ENCODE assay signal across 15 cellular contexts in genomic region chr5:179617930-179618329, GRCh38. TPM values are rescaled to one million over a fixed set of nuclear protein-coding genes. Genes with fewer than 3 reads are reported as not detected.
DNase-seq lines count a peak whose midpoint lies in the region; ATAC-seq, FAIRE-seq and TF ChIP-seq lines count a peak whose summit lies in the region.
"Had no signal": no experiment of that assay in that cellular context is flagged by ENCODE, and none has a peak within 500 bp of the region (broad histone marks: within the 10 kb centered on the region; RNA-seq: fewer than 3 reads in every experiment).

No MANE protein-coding gene starts in this region.

- TF ChIP-seq RAD21 in HepG2 (CRISPR knock-in tag; IDR thresholded peaks at IDR 0.05): no peak

- no peaks in the 10 kb centered on the region for H3K9me3 Mint-ChIP-seq in activated naive CD4-positive, alpha-beta T cell treated with anti-CD3 and anti-CD28 coated beads, Interleukin-2, amount 10 ng/mL, durations not matched to agents 7 days and 5 days
- H3K9me3 Mint-ChIP-seq in activated CD4-positive, alpha-beta memory T cell treated with anti-CD3 and anti-CD28 coated beads, Interleukin-2, amount 10 ng/mL, durations not matched to agents 7 days and 5 days: no peaks in the 10 kb centered on the region
- H3K9me3 Mint-ChIP-seq in type B pancreatic cell: no peaks in the 10 kb centered on the region

- no peak overlapping the region for H3K9ac ChIP-seq in HepG2 (ENCODE audit: insufficient read depth, low read depth, low read length)

- peaks cover 5% of the 10 kb centered on the region for H3K27me3 Mint-ChIP-seq in activated naive CD4-positive, alpha-beta T cell treated with anti-CD3 and anti-CD28 coated beads, Interleukin-2, amount 10 ng/mL, durations not matched to agents 7 days and 5 days
- no peaks in the 10 kb centered on the region for H3K27me3 Mint-ChIP-seq in activated CD4-positive, alpha-beta memory T cell treated with anti-CD3 and anti-CD28 coated beads, Interleukin-2, amount 10 ng/mL, durations not matched to agents 7 days and 5 days
- peaks cover 2% of the 10 kb centered on the region for H3K27me3 Mint-ChIP-seq in type B pancreatic cell

- H3K36me3 ChIP-seq in HepG2 (replicated peaks in 1 of 2; ENCODE audit: control insufficient read depth in 1 of 2, insufficient read depth in 2 of 2, low read length in 2 of 2) (peaks cover 25 to 82% of the 10 kb centered on the region in 2 experiments), transverse colon (peaks cover 0 to 80% (median 37%) of the 10 kb centered on the region in 4 donors)
- H3K36me3 ChIP-seq: uterus had no signal

- no peak overlapping the region for H2AFZ ChIP-seq in HepG2 (ENCODE audit: low read length)

- no peak for DNase-seq in activated naive CD4-positive, alpha-beta T cell treated with anti-CD3 and anti-CD28 coated beads, Interleukin-2, amount 10 ng/mL, durations not matched to agents 7 days and 5 days
- DNase-seq in activated naive CD4-positive, alpha-beta T cell treated with Interleukin-2 at 50 U/mL for 16 hours: no peak
- no peak for DNase-seq in activated CD4-positive, alpha-beta memory T cell treated with anti-CD3 and anti-CD28 coated beads, Interleukin-2, amount 10 ng/mL, durations not matched to agents 7 days and 5 days
- DNase-seq in HepG2 (ENCODE audit: low spot score): no peak
- no peak for DNase-seq in type B pancreatic cell (ENCODE audit: extremely low spot score, unreplicated experiment)
- DNase-seq in HT-29 (ENCODE audit: low spot score): no peak
- no peak for DNase-seq in transverse colon
- DNase-seq: NCI-H774, SHP77 treated with DMSO at 0.1 percent for 48 hours, spleen, uterus had no signal

- CTCF ChIA-PET in activated naive CD4-positive, alpha-beta T cell treated with anti-CD3 and anti-CD28 coated beads, Interleukin-2, amount 10 ng/mL, durations not matched to agents 7 days and 5 days (lab: Charles Lee): no interaction called here
- CTCF ChIA-PET in activated CD4-positive, alpha-beta memory T cell treated with anti-CD3 and anti-CD28 coated beads, Interleukin-2, amount 10 ng/mL, durations not matched to agents 7 days and 5 days (lab: Charles Lee): no interaction called here
- CTCF ChIA-PET in HepG2 (lab: Yijun Ruan, JAX; ENCODE audit: low intra/inter-chr PET ratio, low total read pairs): no interaction called here

- no TSS peak for BruUV-seq in HepG2 (replicated peaks; lab: Mats Ljungman, UMichigan)

- H3K4me1 ChIP-seq in HepG2 (ENCODE audit: insufficient read depth, low read length) (peaks cover 84% of the 10 kb centered on the region), transverse colon (peaks cover 18 to 66% (median 43%) of the 10 kb centered on the region in 4 donors)

- no peak for FAIRE-seq in HepG2 (lab: Jason Lieb, UNC)

- H3K4me2 ChIP-seq in HepG2 (ENCODE audit: low read depth, low read length): peak overlapping the region; percentile 30

- TF ChIP-seq POLR2A in HepG2 (IDR thresholded peaks at IDR 0.05; ENCODE audit: insufficient read depth in 1 of 2, low read depth in 2 of 2, low read length in 2 of 2) (peak; percentile 29 to 43; a peak in 1 of 4 replicates), transverse colon (IDR thresholded peaks at IDR 0.05) (no peak)

- TF ChIP-seq EP300 in HepG2 (IDR thresholded peaks at IDR 0.05; ENCODE audit: low read depth in 2 of 2, low read length in 2 of 2) (no peak), HepG2 (CRISPR knock-in tag; IDR thresholded peaks at IDR 0.05; ENCODE audit: borderline replicate concordance) (no peak), transverse colon (IDR thresholded peaks at IDR 0.05; ENCODE audit: low read depth) (no peak)

- peaks cover 73% of the 10 kb centered on the region for H3K79me2 ChIP-seq in HepG2 (ENCODE audit: insufficient read depth, low read length)

- peak overlapping the region; percentile 82 for H3K27ac Mint-ChIP-seq in activated naive CD4-positive, alpha-beta T cell treated with anti-CD3 and anti-CD28 coated beads, Interleukin-2, amount 10 ng/mL, durations not matched to agents 7 days and 5 days
- H3K27ac Mint-ChIP-seq in activated CD4-positive, alpha-beta memory T cell treated with anti-CD3 and anti-CD28 coated beads, Interleukin-2, amount 10 ng/mL, durations not matched to agents 7 days and 5 days: peak overlapping the region; percentile 5
- peak overlapping the region; percentile 71 for H3K27ac Mint-ChIP-seq in type B pancreatic cell

- peaks cover 96% of the 10 kb centered on the region for H4K20me1 ChIP-seq in HepG2 (ENCODE audit: insufficient read depth, low read length)

- intact Hi-C loops in HepG2 (cut with micrococcal nuclease; ENCODE audit: unreplicated experiment): no loop called here
- intact Hi-C loops in transverse colon (cut with DNase I; ENCODE audit: low total_unique reads): no loop called here

- TF ChIP-seq CTCF in HepG2 (CRISPR knock-in tag; IDR thresholded peaks at IDR 0.05): no peak
- no peak for TF ChIP-seq CTCF in type B pancreatic cell (conservative IDR thresholded peaks at IDR 0.05)
- no peak for TF ChIP-seq CTCF in transverse colon (IDR thresholded peaks at IDR 0.05)

- POLR2A ChIA-PET in activated CD4-positive, alpha-beta memory T cell treated with anti-CD3 and anti-CD28 coated beads, Interleukin-2, amount 10 ng/mL, durations not matched to agents 7 days and 5 days (lab: Charles Lee): interaction anchor here (0.7 to 13.4 kb wide), 6 partner anchors 12 to 113 kb away, joined by 3 to 378 read pairs (median 4); partner anchors contain the start of gene MAML1
- POLR2A ChIA-PET in HepG2 (lab: Yijun Ruan, JAX): interaction anchor here (1.1 kb wide), 1 partner anchor 10 kb away, joined by 3 read pairs; no protein-coding TSS in a partner anchor

- in situ Hi-C loops in HepG2 (cut with HindIII; ENCODE audit: extremely low pct_ligation_motif_present, low pct_unique_long_range_greater_than_20kb): no loop called here
- in situ Hi-C loops in transverse colon (cut with MboI; ENCODE audit: low pct_ligation_motif_present in 1 of 4, low pct_unique_long_range_greater_than_20kb in 1 of 4, low sequenced_read_pairs in 3 of 4): no loop called here

- peak overlapping the region; percentile 52 for H3K4me3 Mint-ChIP-seq in activated naive CD4-positive, alpha-beta T cell treated with anti-CD3 and anti-CD28 coated beads, Interleukin-2, amount 10 ng/mL, durations not matched to agents 7 days and 5 days
- peak overlapping the region; percentile 15 for H3K4me3 Mint-ChIP-seq in activated CD4-positive, alpha-beta memory T cell treated with anti-CD3 and anti-CD28 coated beads, Interleukin-2, amount 10 ng/mL, durations not matched to agents 7 days and 5 days
- peak overlapping the region; percentile 46 for H3K4me3 Mint-ChIP-seq in type B pancreatic cell

- peaks cover 82% of the 10 kb centered on the region for H3K36me3 Mint-ChIP-seq in activated naive CD4-positive, alpha-beta T cell treated with anti-CD3 and anti-CD28 coated beads, Interleukin-2, amount 10 ng/mL, durations not matched to agents 7 days and 5 days
- peaks cover 94% of the 10 kb centered on the region for H3K36me3 Mint-ChIP-seq in activated CD4-positive, alpha-beta memory T cell treated with anti-CD3 and anti-CD28 coated beads, Interleukin-2, amount 10 ng/mL, durations not matched to agents 7 days and 5 days (ENCODE audit: low read depth)
- H3K36me3 Mint-ChIP-seq in type B pancreatic cell: peaks cover 82% of the 10 kb centered on the region

- WGBS in HepG2 (ENCODE audit: low lambda C conversion rate): 90% methylated on average over 7 of the region's 7 CpGs
- WGBS in transverse colon (ENCODE audit: low coverage in 1 of 2), 2 donors: 79% methylated on average over 7 of the region's 7 CpGs; no CpG with 5 or more reads in 1 of the 2 donors

- no peak for ATAC-seq in HepG2
- no peak for ATAC-seq in HG03457 (IDR thresholded peaks at IDR 0.05; ENCODE audit: unreplicated experiment)
- ATAC-seq: gastroesophageal sphincter had no signal

- H3K27ac ChIP-seq in HepG2 (ENCODE audit: extremely low read length, insufficient read depth, low read length): no peak overlapping the region
- H3K27ac ChIP-seq in transverse colon: no peak overlapping the region
- H3K27ac ChIP-seq: dorsolateral prefrontal cortex, neutrophil, uterus had no signal

- no peak overlapping the region for H3K4me3 ChIP-seq in HepG2 (replicated peaks in 1 of 3; ENCODE audit: insufficient read depth in 1 of 3, low read depth in 2 of 3, low read length in 3 of 3)
- no peak overlapping the region for H3K4me3 ChIP-seq in transverse colon
- H3K4me3 ChIP-seq: uterus had no signal

- H3K9me3 ChIP-seq in HepG2 (ENCODE audit: low read length): no peaks in the 10 kb centered on the region
- H3K9me3 ChIP-seq in transverse colon: no peaks in the 10 kb centered on the region
- H3K9me3 ChIP-seq: gastroesophageal sphincter, neutrophil, spleen, uterus had no signal

- peaks cover 69% of the 10 kb centered on the region for H3K4me1 Mint-ChIP-seq in activated naive CD4-positive, alpha-beta T cell treated with anti-CD3 and anti-CD28 coated beads, Interleukin-2, amount 10 ng/mL, durations not matched to agents 7 days and 5 days
- H3K4me1 Mint-ChIP-seq in activated CD4-positive, alpha-beta memory T cell treated with anti-CD3 and anti-CD28 coated beads, Interleukin-2, amount 10 ng/mL, durations not matched to agents 7 days and 5 days: peaks cover 70% of the 10 kb centered on the region
- H3K4me1 Mint-ChIP-seq in type B pancreatic cell (ENCODE audit: unreplicated experiment): peaks cover 38% of the 10 kb centered on the region

- H3K27me3 ChIP-seq in HepG2 (ENCODE audit: control insufficient read depth in 1 of 2, insufficient read depth in 2 of 2, low read length in 2 of 2) (no peaks in the 10 kb centered on the region; a peak in 1 of 5 replicates), transverse colon (no peaks in the 10 kb centered on the region)
- H3K27me3 ChIP-seq: dorsolateral prefrontal cortex, gastroesophageal sphincter, neutrophil, spleen, uterus had no signal

RNA-seq across cellular contexts. Expression of gene HNRNPH1, which starts 5.5 kb away (rescaled TPM):
- 100 to 1,000 TPM; 675 to 699 TPM for total RNA-seq in activated CD4-positive, alpha-beta memory T cell treated with anti-CD3 and anti-CD28 coated beads, Interleukin-2, amount 10 ng/mL, durations not matched to agents 7 days and 5 days
- total RNA-seq in HepG2 (2016; rRNA removed; fragmentation: Illumina TruSeq; extraction: Trizol): 807 and 1,064 TPM in 2 replicates
- 62.0 and 74.9 TPM in 2 replicates for total RNA-seq in HepG2 (2016; cell fraction: cytosol; rRNA removed; fragmentation: Illumina TruSeq; extraction: Trizol; ENCODE audit: low read depth)
- total RNA-seq in HepG2 (2016; cell fraction: insoluble cytoplasmic fraction; rRNA removed; fragmentation: Illumina TruSeq; extraction: Trizol): 774 and 1,069 TPM in 2 replicates
- total RNA-seq in HepG2 (2016; cell fraction: membrane; rRNA removed; fragmentation: Illumina TruSeq; extraction: Trizol): 140 and 164 TPM in 2 replicates
- 1,562 and 1,725 TPM in 2 replicates for total RNA-seq in HepG2 (2016; cell fraction: nucleus; rRNA removed; fragmentation: Illumina TruSeq; extraction: Trizol)
- 329 and 382 TPM in 2 replicates for polyA plus RNA-seq in HepG2 (2011; rRNA removed)
- polyA plus RNA-seq in HepG2 (2011; cell fraction: cytosol; rRNA removed): 90.5 and 96.7 TPM in 2 replicates
- polyA plus RNA-seq in HepG2 (2011; cell fraction: nucleus; rRNA removed): 1,180 and 1,349 TPM in 2 replicates
- 483 and 590 TPM in 2 replicates for polyA plus RNA-seq in HepG2 (2012)
- 35.6 TPM in 2 replicates for polyA plus RNA-seq in HepG2 (2016; cell fraction: cytosol; fragmentation: Illumina TruSeq; extraction: Trizol; ENCODE audit: low read depth)
- polyA plus RNA-seq in HepG2 (2016; cell fraction: insoluble cytoplasmic fraction; fragmentation: Illumina TruSeq; extraction: Trizol; ENCODE audit: low read depth): 527 and 548 TPM in 2 replicates
- 79.3 and 80.3 TPM in 2 replicates for polyA plus RNA-seq in HepG2 (2016; cell fraction: membrane; fragmentation: Illumina TruSeq; extraction: Trizol; ENCODE audit: low read depth)
- 2,398 and 2,412 TPM in 2 replicates for polyA plus RNA-seq in HepG2 (2016; cell fraction: nucleus; fragmentation: Illumina TruSeq; extraction: Trizol; ENCODE audit: insufficient read depth, low read depth)
- polyA minus RNA-seq in HepG2 (2011; rRNA and poly(A)+ RNA removed; ENCODE audit: low replicate concordance): 416 and 431 TPM in 2 replicates
- polyA minus RNA-seq in HepG2 (2011; cell fraction: cytosol; rRNA and poly(A)+ RNA removed): 259 and 342 TPM in 2 replicates
- 3,243 and 3,756 TPM in 2 replicates for polyA minus RNA-seq in HepG2 (2011; cell fraction: nucleus; rRNA and poly(A)+ RNA removed)
- 560 and 893 TPM in 2 replicates for total RNA-seq in type B pancreatic cell (ENCODE audit: low replicate concordance)
- total RNA-seq in HT-29 (2014; rRNA removed; shearing (Covaris generic)): 436 and 484 TPM in 2 replicates
- total RNA-seq in transverse colon: 100 to 1,000 TPM; 358 to 910 (median 594) TPM

Comparison
In these comparisons a context has a peak if more than half of its experiments do, and no peak if none do; other contexts are left out.
1. H3K27ac Mint-ChIP-seq: peak in every context shown above with its lines; median percentile 82 in activated naive CD4-positive, alpha-beta T cell treated with anti-CD3 and anti-CD28 coated beads, Interleukin-2, amount 10 ng/mL, durations not matched to agents 7 days and 5 days; 71 in type B pancreatic cell; 5 in activated CD4-positive, alpha-beta memory T cell treated with anti-CD3 and anti-CD28 coated beads, Interleukin-2, amount 10 ng/mL, durations not matched to agents 7 days and 5 days.